Comparison of ENCODE assay signal across 1 cellular context in genomic region chr15:37900286-37901221, GRCh38.
TF ChIP-seq lines count a peak whose summit lies in the region.

No MANE protein-coding gene starts in this region.

TF ChIP-seq in SK-N-SH treated with all-trans-retinoic acid at 6 μM for 48 hours, 23 proteins besides CTCF, POLR2A, EP300 and RAD21 (continued from another document):
- TF ChIP-seq CREB5 (CRISPR knock-in tag; IDR thresholded peaks at IDR 0.05; ENCODE audit: low read depth) (no peak), TCF4 (CRISPR knock-in tag; IDR thresholded peaks at IDR 0.05; ENCODE audit: borderline replicate concordance) (no peak), OSR1 (CRISPR knock-in tag; IDR thresholded peaks at IDR 0.05) (no peak), ARNTL (CRISPR knock-in tag; IDR thresholded peaks at IDR 0.05; ENCODE audit: borderline replicate concordance, low read depth) (no peak), TOX (CRISPR knock-in tag; IDR thresholded peaks at IDR 0.05; ENCODE audit: borderline replicate concordance) (no peak), ESRRG (CRISPR knock-in tag; IDR thresholded peaks at IDR 0.05) (no peak), ZFP3 (CRISPR knock-in tag; IDR thresholded peaks at IDR 0.05) (no peak), GLIS3 (CRISPR knock-in tag; IDR thresholded peaks at IDR 0.05) (no peak), ISL1 (CRISPR knock-in tag; IDR thresholded peaks at IDR 0.05) (no peak), ZNF70 (CRISPR knock-in tag; IDR thresholded peaks at IDR 0.05) (no peak), CSDC2 (CRISPR knock-in tag; IDR thresholded peaks at IDR 0.05) (no peak)
